Comparison of ENCODE assay signal across 7 cellular contexts in genomic region chr17:42670925-42671657, GRCh38. TPM values are rescaled to one million over a fixed set of nuclear protein-coding genes. Genes with fewer than 3 reads are reported as not detected.
A peak's percentile ranks its signal among the peaks of the same experiment; 100 is the strongest.
DNase-seq lines count a peak whose midpoint lies in the region; ATAC-seq, FAIRE-seq and TF ChIP-seq lines count a peak whose summit lies in the region.
"Had no signal": no experiment of that assay in that cellular context is flagged by ENCODE, and none has a peak within 500 bp of the region (broad histone marks: within the 10 kb centered on the region; RNA-seq: fewer than 3 reads in every experiment).

No MANE protein-coding gene starts in this region.

- no peak overlapping the region for H3K9ac ChIP-seq in mesenchymal stem cell (ENCODE audit: low read length)

- H2AFZ ChIP-seq in mesenchymal stem cell (ENCODE audit: low read depth, low read length): no peak overlapping the region

- peaks cover 10% of the 10 kb centered on the region for H3K36me3 Mint-ChIP-seq in CD8-positive, alpha-beta T cell
- H3K36me3 Mint-ChIP-seq in activated B cell treated with CpG ODN at 0.5 μM for 24 hours (ENCODE audit: low read depth): peaks cover 4% of the 10 kb centered on the region

- peaks cover 32% of the 10 kb centered on the region for H3K27me3 Mint-ChIP-seq in CD8-positive, alpha-beta T cell (ENCODE audit: low read depth)
- peaks cover 10% of the 10 kb centered on the region for H3K27me3 Mint-ChIP-seq in activated B cell treated with CpG ODN at 0.5 μM for 24 hours

- H3K9me3 Mint-ChIP-seq in CD8-positive, alpha-beta T cell: no peaks in the 10 kb centered on the region
- H3K9me3 Mint-ChIP-seq in activated B cell treated with CpG ODN at 0.5 μM for 24 hours: no peaks in the 10 kb centered on the region

- peak overlapping the region; percentile 30 for H4K8ac ChIP-seq in mesenchymal stem cell (ENCODE audit: low read length)

- peaks cover 32% of the 10 kb centered on the region for H3K4me1 ChIP-seq in CD8-positive, alpha-beta T cell (ENCODE audit: insufficient read depth, low read length)
- H3K4me1 ChIP-seq in mesenchymal stem cell (ENCODE audit: control insufficient read depth, insufficient read depth, low read depth, low read length): peaks cover 59% of the 10 kb centered on the region
- H3K4me1 ChIP-seq in small intestine (ENCODE audit: control insufficient read depth in 2 of 2, insufficient read depth in 1 of 2, low read depth in 1 of 2, low read length in 1 of 2): peaks cover 0 to 10% of the 10 kb centered on the region in 2 donors
- H3K4me1 ChIP-seq in tibial nerve: peaks cover 0 to 91% (median 41%) of the 10 kb centered on the region in 4 donors

- no peak for TF ChIP-seq CTCF in CD8-positive, alpha-beta T cell (IDR thresholded peaks at IDR 0.05)
- TF ChIP-seq CTCF in activated B cell treated with CpG ODN at 0.5 μM for 24 hours (IDR thresholded peaks at IDR 0.05): no peak
- TF ChIP-seq CTCF in tibial nerve (IDR thresholded peaks at IDR 0.05): no peak

- POLR2A ChIA-PET in CD8-positive, alpha-beta T cell (lab: Charles Lee): interaction anchor here (0.5 to 2.6 kb wide), 4 partner anchors 8 to 327 kb away, joined by 3 to 13 read pairs (median 3); partner anchors contain the start of gene RPL27
- POLR2A ChIA-PET in activated B cell treated with CpG ODN at 0.5 μM for 24 hours (lab: Charles Lee): interaction anchor here (1.7 to 2.6 kb wide), 2 partner anchors 12 to 116 kb away, joined by 5 to 9 read pairs; no protein-coding TSS in a partner anchor

- H3K4me3 Mint-ChIP-seq in CD8-positive, alpha-beta T cell: peak overlapping the region; percentile 77
- H3K4me3 Mint-ChIP-seq in activated B cell treated with CpG ODN at 0.5 μM for 24 hours: peak overlapping the region; percentile 81

- H3K36me3 ChIP-seq in CD8-positive, alpha-beta T cell (ENCODE audit: insufficient read depth, low read length): no peaks in the 10 kb centered on the region
- H3K36me3 ChIP-seq in mesenchymal stem cell (ENCODE audit: control insufficient read depth in 1 of 2, insufficient read depth in 2 of 2, low read depth in 1 of 2, low read length in 2 of 2) (peaks cover 57 to 79% of the 10 kb centered on the region in 2 experiments), small intestine (ENCODE audit: control insufficient read depth in 2 of 2, insufficient read depth in 2 of 2, low read length in 2 of 2) (peaks cover 0 to 3% of the 10 kb centered on the region in 2 donors), tibial nerve (peaks cover 0 to 75% (median 0%) of the 10 kb centered on the region in 3 donors)

- TF ChIP-seq EP300 in tibial nerve (IDR thresholded peaks at IDR 0.05): no peak

- no peaks in the 10 kb centered on the region for H3K9me3 ChIP-seq in CD8-positive, alpha-beta T cell (ENCODE audit: low read length)
- H3K9me3 ChIP-seq in mesenchymal stem cell (ENCODE audit: control insufficient read depth, low read length): no peaks in the 10 kb centered on the region
- H3K9me3 ChIP-seq in small intestine (ENCODE audit: control insufficient read depth, low read depth): no peaks in the 10 kb centered on the region
- H3K9me3 ChIP-seq in tibial nerve: no peaks in the 10 kb centered on the region

- peaks cover 39% of the 10 kb centered on the region for H3K79me1 ChIP-seq in mesenchymal stem cell (replicated peaks; ENCODE audit: low read length, poor library complexity, severe bottlenecking)

- H3K27ac Mint-ChIP-seq in CD8-positive, alpha-beta T cell: no peak overlapping the region
- H3K27ac Mint-ChIP-seq in activated B cell treated with CpG ODN at 0.5 μM for 24 hours: no peak overlapping the region

- no peak for FAIRE-seq in small intestine (lab: Jason Lieb, UNC)

- H3K4me1 Mint-ChIP-seq in CD8-positive, alpha-beta T cell (ENCODE audit: low read depth): peaks cover 26% of the 10 kb centered on the region
- peaks cover 34% of the 10 kb centered on the region for H3K4me1 Mint-ChIP-seq in activated B cell treated with CpG ODN at 0.5 μM for 24 hours

- no peak for DNase-seq in CD8-positive, alpha-beta T cell
- DNase-seq in activated B cell treated with CpG ODN at 0.5 μM for 24 hours: no peak
- no peak for DNase-seq in mesenchymal stem cell
- no peak for DNase-seq in small intestine
- no peak for DNase-seq in NCI-H774 (lab: John Stamatoyannopoulos, UW)
- DNase-seq in tibial nerve (ENCODE audit: low spot score in 2 of 2): no peak

- ATAC-seq in CD8-positive, alpha-beta T cell: no peak
- no peak for ATAC-seq in activated B cell treated with CpG ODN at 0.5 μM for 24 hours (ENCODE audit: low read depth)

- no peak overlapping the region for H3K27ac ChIP-seq in CD8-positive, alpha-beta T cell (ENCODE audit: low read depth, low read length)
- H3K27ac ChIP-seq in mesenchymal stem cell (ENCODE audit: low read length, poor library complexity, severe bottlenecking) (no peak overlapping the region), small intestine (ENCODE audit: low read depth in 1 of 2, low read length in 1 of 2) (no peak overlapping the region), tibial nerve (peak overlapping the region in 2 of 4 donors; percentile 50 to 97)

- H3K27me3 ChIP-seq in CD8-positive, alpha-beta T cell (ENCODE audit: insufficient read depth, low read length): peaks cover 37% of the 10 kb centered on the region
- H3K27me3 ChIP-seq in mesenchymal stem cell (ENCODE audit: control insufficient read depth in 1 of 2, insufficient read depth in 1 of 2, low read length in 2 of 2) (no peaks in the 10 kb centered on the region), small intestine (ENCODE audit: control insufficient read depth in 2 of 2, insufficient read depth in 2 of 2, low read length in 2 of 2) (peaks cover 0 to 2% of the 10 kb centered on the region in 2 donors), tibial nerve (no peaks in the 10 kb centered on the region)

- no peak overlapping the region for H2BK120ac ChIP-seq in mesenchymal stem cell (ENCODE audit: low read depth, low read length)

- TF ChIP-seq POLR2A in tibial nerve (IDR thresholded peaks at IDR 0.05): no peak

- intact Hi-C loops in CD8-positive, alpha-beta T cell (cut with DNase I, micrococcal nuclease): loop anchor here in 1 of 2 experiments (1.0 kb wide), 1 partner anchor 8 kb away; no protein-coding TSS in a partner anchor
- intact Hi-C loops in activated B cell treated with CpG ODN at 0.5 μM for 24 hours (cut with micrococcal nuclease): loop anchor here (1.0 kb wide), 1 partner anchor 8 kb away; no protein-coding TSS in a partner anchor

- no peak overlapping the region for H3K23ac ChIP-seq in mesenchymal stem cell (ENCODE audit: low read length in 2 of 2)

- H4K91ac ChIP-seq in mesenchymal stem cell (ENCODE audit: low read length): no peak overlapping the region

- no peak overlapping the region for H2AK5ac ChIP-seq in mesenchymal stem cell (ENCODE audit: low read length, severe bottlenecking)

- no peak overlapping the region for H2BK15ac ChIP-seq in mesenchymal stem cell (ENCODE audit: low read depth, poor library complexity, severe bottlenecking)

- 95% methylated on average over 31 of the region's 38 CpGs for WGBS in mesenchymal stem cell
- WGBS in small intestine, 3 donors: 54 to 67% (median 58%) methylated on average over 37 to 38 of the region's 38 CpGs
- 88 to 89% methylated on average over 30 to 35 of the region's 38 CpGs for WGBS in tibial nerve, 2 donors

- H2BK12ac ChIP-seq in mesenchymal stem cell (ENCODE audit: low read length in 2 of 2): no peak overlapping the region

- no peak overlapping the region for H3K4ac ChIP-seq in mesenchymal stem cell (ENCODE audit: low read depth in 1 of 2, low read length in 2 of 2)

- no peak overlapping the region for H2BK5ac ChIP-seq in mesenchymal stem cell (ENCODE audit: low read depth, low read length, poor library complexity, severe bottlenecking)

- no peak overlapping the region for H3K4me3 ChIP-seq in CD8-positive, alpha-beta T cell (ENCODE audit: low read depth, low read length)
- H3K4me3 ChIP-seq in mesenchymal stem cell (ENCODE audit: insufficient read depth in 1 of 2, low read depth in 1 of 2, low read length in 2 of 2) (no peak overlapping the region), small intestine (ENCODE audit: low read depth in 1 of 2, low read length in 2 of 2) (peak overlapping the region in 1 of 2 donors; percentile 35), tibial nerve (no peak overlapping the region)

- H3K18ac ChIP-seq in mesenchymal stem cell (ENCODE audit: low read depth in 1 of 2, low read length in 2 of 2): no peak overlapping the region

- no peak overlapping the region for H3K14ac ChIP-seq in mesenchymal stem cell (ENCODE audit: low read length in 2 of 2)

- no peak overlapping the region for H3K4me2 ChIP-seq in mesenchymal stem cell (ENCODE audit: low read length, poor library complexity, severe bottlenecking)

- CTCF ChIA-PET in CD8-positive, alpha-beta T cell (lab: Charles Lee): interaction anchor here (0.6 to 3.6 kb wide), 5 partner anchors 9 to 93 kb away, joined by 3 to 16 read pairs (median 3); partner anchors contain the start of genes CCR10 and PSMC3IP
- CTCF ChIA-PET in activated B cell treated with CpG ODN at 0.5 μM for 24 hours (lab: Charles Lee): interaction anchor here (0.6 to 1.4 kb wide), 4 partner anchors 9 to 123 kb away, joined by 3 to 5 read pairs (median 4); no protein-coding TSS in a partner anchor

RNA-seq across cellular contexts. Expression of gene PLEKHH3, which starts 5.7 kb away (rescaled TPM):
- under 1 TPM; 0.33 to 0.72 TPM for total RNA-seq in CD8-positive, alpha-beta T cell
- total RNA-seq in activated B cell treated with CpG ODN at 0.5 μM for 24 hours: 0.80 and 1.4 TPM in 2 replicates
- 24.7 TPM for polyA plus RNA-seq in mesenchymal stem cell (2013, experiment 1 of 2)
- polyA plus RNA-seq in mesenchymal stem cell (2013, experiment 2 of 2): 23.8 TPM
- polyA plus RNA-seq in small intestine: 10 to 100 TPM in 2 of 3 donors, 1 to 10 TPM in 1; 2.2 to 13.4 (median 10.3) TPM
- 10 to 100 TPM; 32.4 to 57.7 (median 46.1) TPM for total RNA-seq in tibial nerve

RNA-seq across cellular contexts. Expression of gene CCR10, which starts 10.6 kb away (rescaled TPM):
- 1 to 10 TPM; 1.2 to 1.3 TPM for total RNA-seq in CD8-positive, alpha-beta T cell
- total RNA-seq in activated B cell treated with CpG ODN at 0.5 μM for 24 hours (1.2 and 1.4 TPM in 2 replicates), tibial nerve (10 to 100 TPM in 1 of 4 donors, 1 to 10 TPM in 3; 3.7 to 11.1 (median 7.1) TPM)
- polyA plus RNA-seq in mesenchymal stem cell (2013, experiment 1 of 2): 0.97 TPM
- 0.97 TPM for polyA plus RNA-seq in mesenchymal stem cell (2013, experiment 2 of 2)
- 1 to 10 TPM in 2 of 3 donors, not detected in 1; 1.1 to 4.6 TPM for polyA plus RNA-seq in small intestine
- total RNA-seq: HT-29 had no signal

RNA-seq across cellular contexts. Expression of gene CNTNAP1, which starts 11.2 kb away (rescaled TPM):
- total RNA-seq in CD8-positive, alpha-beta T cell: 1 to 10 TPM; 1.1 to 1.6 TPM
- 16.4 and 21.3 TPM in 2 replicates for total RNA-seq in activated B cell treated with CpG ODN at 0.5 μM for 24 hours
- 16.0 TPM for polyA plus RNA-seq in mesenchymal stem cell (2013, experiment 1 of 2)
- 14.6 TPM for polyA plus RNA-seq in mesenchymal stem cell (2013, experiment 2 of 2)
- polyA plus RNA-seq in small intestine: 1 to 10 TPM in 1 of 3 donors, under 1 TPM in 1, not detected in 1; 0.54 to 2.7 TPM
- total RNA-seq in tibial nerve: 10 to 100 TPM in 2 of 4 donors, 1 to 10 TPM in 2; 6.3 to 21.0 (median 12.6) TPM

RNA-seq across cellular contexts. Expression of gene TUBG2, which starts 12.0 kb away (rescaled TPM):
- total RNA-seq in CD8-positive, alpha-beta T cell: 10 to 100 TPM in 1 of 2 experiments, 1 to 10 TPM in 1; 7.4 to 10.6 TPM
- total RNA-seq in activated B cell treated with CpG ODN at 0.5 μM for 24 hours (8.6 and 9.4 TPM in 2 replicates), tibial nerve (10 to 100 TPM; 48.2 to 92.4 (median 77.6) TPM)
- 22.2 TPM for polyA plus RNA-seq in mesenchymal stem cell (2013, experiment 1 of 2)
- polyA plus RNA-seq in mesenchymal stem cell (2013, experiment 2 of 2): 20.6 TPM
- 1 to 10 TPM; 1.3 to 6.6 (median 3.2) TPM for polyA plus RNA-seq in small intestine

Comparison
In these comparisons a context has a peak if more than half of its experiments do, and no peak if none do; other contexts are left out.
1. RNA of gene PLEKHH3, which starts 5.7 kb away (total RNA-seq): 32.4 to 57.7 TPM in tibial nerve; 0.80 to 1.4 TPM in activated B cell treated with CpG ODN at 0.5 μM for 24 hours and 0.33 to 0.72 TPM in CD8-positive, alpha-beta T cell; every median in the first group is over 10 times any median in the second.